In the genomic region with DNA sequence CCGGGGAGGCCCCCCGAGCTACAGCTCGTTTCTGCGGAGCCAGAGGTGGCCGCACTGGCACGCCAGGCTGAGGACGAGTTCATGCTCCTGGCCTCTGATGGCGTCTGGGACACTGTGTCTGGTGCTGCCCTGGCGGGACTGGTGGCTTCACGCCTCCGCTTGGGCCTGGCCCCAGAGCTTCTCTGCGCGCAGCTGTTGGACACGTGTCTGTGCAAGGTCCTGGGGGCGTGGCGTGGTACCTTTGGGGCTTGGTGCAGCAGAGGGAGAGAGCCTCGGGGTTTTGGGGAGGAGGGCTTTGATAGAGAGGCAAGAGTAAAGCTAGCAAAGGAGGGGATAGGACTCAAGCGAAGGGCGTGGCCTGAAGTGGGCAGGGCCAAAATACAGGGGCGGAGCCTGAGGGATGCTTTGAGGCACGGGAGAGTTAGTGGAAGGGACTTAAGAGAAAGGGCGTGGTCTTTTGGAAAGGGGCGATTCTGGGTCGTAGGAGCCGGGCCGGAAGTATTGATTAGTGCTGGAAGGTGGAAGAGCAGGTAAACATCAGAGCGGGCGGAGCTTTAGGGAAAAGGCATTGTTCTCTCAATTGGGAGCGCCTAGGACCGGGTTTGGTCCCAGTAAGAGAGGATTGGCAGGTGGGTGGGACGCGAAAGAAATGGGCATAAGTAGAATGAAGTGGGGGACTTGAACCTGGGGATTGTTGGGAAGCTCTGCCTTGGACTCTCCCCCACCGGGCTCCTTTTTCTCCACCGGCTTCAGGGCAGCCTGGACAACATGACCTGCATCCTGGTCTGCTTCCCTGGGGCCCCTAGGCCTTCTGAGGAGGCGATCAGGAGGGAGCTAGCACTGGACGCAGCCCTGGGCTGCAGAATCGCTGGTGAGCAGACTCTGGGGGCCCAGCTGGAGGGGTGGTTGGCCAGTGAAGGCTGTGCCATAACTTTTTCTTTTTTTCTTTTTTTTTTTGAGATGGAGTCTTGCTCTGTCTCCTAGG, we compare ENCODE assay signal across 8 cellular contexts. TPM values are rescaled to one million over a fixed set of nuclear protein-coding genes. Genes with fewer than 3 reads are reported as not detected.
DNase-seq lines count a peak whose midpoint lies in the region; ATAC-seq and TF ChIP-seq lines count a peak whose summit lies in the region.
"Had no signal": no experiment of that assay in that cellular context is flagged by ENCODE, and none has a peak within 500 bp of the region (broad histone marks: within the 10 kb centered on the region; RNA-seq: fewer than 3 reads in every experiment).

No MANE protein-coding gene starts in this region.

- no peaks in the 10 kb centered on the region for H3K36me3 Mint-ChIP-seq in activated B cell treated with CpG ODN at 0.5 μM for 24 hours (ENCODE audit: low read depth)
- peaks cover 6% of the 10 kb centered on the region for H3K36me3 Mint-ChIP-seq in stimulated activated memory B cell treated with anti-CD40 and anti-IgM and Interleukin-4, amounts not matched to agents 10 μg/mL and 1 μg/mL and 100 μg/mL, for 72 hours

- H3K4me1 Mint-ChIP-seq in activated B cell treated with CpG ODN at 0.5 μM for 24 hours: peaks cover 52% of the 10 kb centered on the region
- H3K4me1 Mint-ChIP-seq in stimulated activated memory B cell treated with anti-CD40 and anti-IgM and Interleukin-4, amounts not matched to agents 10 μg/mL and 1 μg/mL and 100 μg/mL, for 72 hours: peaks cover 68% of the 10 kb centered on the region

- WGBS in heart left ventricle, 4 donors: 9 to 11% (median 10%) methylated on average over 36 to 37 of the region's 37 CpGs

- in situ Hi-C loops in brain microvascular endothelial cell (cut with HindIII; ENCODE audit: low pct_ligation_motif_present, low sequenced_read_pairs): no loop called here

- H3K27ac ChIP-seq in heart left ventricle (no peak overlapping the region), brain microvascular endothelial cell (no peak overlapping the region)
- H3K27ac ChIP-seq: tibial artery, VCaP had no signal

- H3K4me1 ChIP-seq in heart left ventricle: peaks cover 7 to 62% (median 27%) of the 10 kb centered on the region in 12 donors

- peaks cover 0 to 25% (median 9%) of the 10 kb centered on the region in 9 donors for H3K27me3 ChIP-seq in heart left ventricle
- H3K27me3 ChIP-seq in brain microvascular endothelial cell (replicated peaks): no peaks in the 10 kb centered on the region

- H3K4me3 ChIP-seq in HFF-Myc (replicated peaks; ENCODE audit: low read depth, low read length) (peak overlapping the region; percentile 38), heart left ventricle (peak overlapping the region in 8 of 12 donors; percentile 7 to 51 (median 20)), brain microvascular endothelial cell (ENCODE audit: low read depth, low read length) (no peak overlapping the region)

- intact Hi-C loops in activated B cell treated with CpG ODN at 0.5 μM for 24 hours (cut with micrococcal nuclease) (loop anchor here (5.0 kb wide), 1 partner anchor 422 kb away; the partner anchor contains the start of genes GEMIN7 and ZNF296), heart left ventricle (cut with DNase I) (loop anchor here in 2 of 10 donors (10.0 kb wide), 1 partner anchor 145 kb away; no protein-coding TSS in a partner anchor)

- H3K27ac Mint-ChIP-seq in activated B cell treated with CpG ODN at 0.5 μM for 24 hours: peak overlapping the region; percentile 50
- no peak overlapping the region for H3K27ac Mint-ChIP-seq in stimulated activated memory B cell treated with anti-CD40 and anti-IgM and Interleukin-4, amounts not matched to agents 10 μg/mL and 1 μg/mL and 100 μg/mL, for 72 hours

- H3K9me3 ChIP-seq in heart left ventricle: no peaks in the 10 kb centered on the region
- H3K9me3 ChIP-seq: tibial artery had no signal

- H3K9me3 Mint-ChIP-seq in activated B cell treated with CpG ODN at 0.5 μM for 24 hours: no peaks in the 10 kb centered on the region
- H3K9me3 Mint-ChIP-seq in stimulated activated memory B cell treated with anti-CD40 and anti-IgM and Interleukin-4, amounts not matched to agents 10 μg/mL and 1 μg/mL and 100 μg/mL, for 72 hours: peaks cover 4% of the 10 kb centered on the region

- TF ChIP-seq CTCF in HFF-Myc (IDR thresholded peaks at IDR 0.05; ENCODE audit: low read depth, low read length, missing control alignments): no peak
- TF ChIP-seq CTCF in activated B cell treated with CpG ODN at 0.5 μM for 24 hours (IDR thresholded peaks at IDR 0.05): no peak
- TF ChIP-seq CTCF in heart left ventricle (IDR thresholded peaks at IDR 0.05): no peak
- TF ChIP-seq CTCF in brain microvascular endothelial cell (IDR thresholded peaks at IDR 0.05; ENCODE audit: low read depth, low read length, missing control alignments): no peak

- H3K4me3 Mint-ChIP-seq in activated B cell treated with CpG ODN at 0.5 μM for 24 hours: peak overlapping the region; percentile 42
- H3K4me3 Mint-ChIP-seq in stimulated activated memory B cell treated with anti-CD40 and anti-IgM and Interleukin-4, amounts not matched to agents 10 μg/mL and 1 μg/mL and 100 μg/mL, for 72 hours: peak overlapping the region; percentile 78

- POLR2A ChIA-PET in activated B cell treated with CpG ODN at 0.5 μM for 24 hours (lab: Charles Lee): interaction anchor here (0.6 to 2.2 kb wide), 7 partner anchors 9 to 538 kb away, joined by 3 to 11 read pairs (median 3); no protein-coding TSS in a partner anchor

- peaks cover 5% of the 10 kb centered on the region for H3K27me3 Mint-ChIP-seq in activated B cell treated with CpG ODN at 0.5 μM for 24 hours
- peaks cover 14% of the 10 kb centered on the region for H3K27me3 Mint-ChIP-seq in stimulated activated memory B cell treated with anti-CD40 and anti-IgM and Interleukin-4, amounts not matched to agents 10 μg/mL and 1 μg/mL and 100 μg/mL, for 72 hours

- ATAC-seq in activated B cell treated with CpG ODN at 0.5 μM for 24 hours (ENCODE audit: low read depth) (peak; percentile 20), heart left ventricle (peak in 2 of 4 donors; percentile 4 to 5), GM18519 (IDR thresholded peaks at IDR 0.05; ENCODE audit: low FRiP score, unreplicated experiment) (no peak)
- ATAC-seq in stimulated activated memory B cell treated with anti-CD40 and anti-IgM and Interleukin-4, amounts not matched to agents 10 μg/mL and 1 μg/mL and 100 μg/mL, for 72 hours: peak; percentile 3

- no peak for TF ChIP-seq POLR2A in heart left ventricle (IDR thresholded peaks at IDR 0.05)

- H3K36me3 ChIP-seq in heart left ventricle (no peaks in the 10 kb centered on the region), brain microvascular endothelial cell (replicated peaks) (no peaks in the 10 kb centered on the region)
- H3K36me3 ChIP-seq: tibial artery had no signal

- DNase-seq in HFF-Myc (ENCODE audit: extremely low read depth, low read depth) (no peak), activated B cell treated with CpG ODN at 0.5 μM for 24 hours (no peak), heart left ventricle (no peak), brain microvascular endothelial cell (no peak)

- CTCF ChIA-PET in activated B cell treated with CpG ODN at 0.5 μM for 24 hours (lab: Charles Lee): interaction anchor here (0.6 to 1.3 kb wide), 7 partner anchors 11 to 143 kb away, joined by 3 to 5 read pairs (median 4); no protein-coding TSS in a partner anchor

RNA-seq across cellular contexts. Expression of gene PPM1N, which starts 1.2 kb away (rescaled TPM):
- total RNA-seq in activated B cell treated with CpG ODN at 0.5 μM for 24 hours: 0.80 and 1.4 TPM in 2 replicates
- total RNA-seq in heart left ventricle: 1 to 10 TPM in 1 of 9 donors, under 1 TPM in 3, not detected in 5; 0.56 to 2.7 (median 0.65) TPM
- under 1 TPM; 0.23 to 0.78 TPM for polyA plus RNA-seq in heart left ventricle

RNA-seq across cellular contexts. Expression of gene RTN2, which starts 2.6 kb away (rescaled TPM):
- 1.2 and 1.5 TPM in 2 replicates for total RNA-seq in activated B cell treated with CpG ODN at 0.5 μM for 24 hours
- total RNA-seq in heart left ventricle: 10 to 100 TPM; 12.9 to 33.0 (median 26.9) TPM
- 10 to 100 TPM; 12.1 to 14.2 TPM for polyA plus RNA-seq in heart left ventricle

RNA-seq across cellular contexts. Expression of gene VASP, which starts 7.8 kb away (rescaled TPM):
- 294 and 300 TPM in 2 replicates for total RNA-seq in activated B cell treated with CpG ODN at 0.5 μM for 24 hours
- 100 to 1,000 TPM in 1 of 9 donors, 10 to 100 TPM in 8; 31.2 to 106 (median 46.8) TPM for total RNA-seq in heart left ventricle
- 10 to 100 TPM; 50.9 to 74.9 TPM for polyA plus RNA-seq in heart left ventricle

RNA-seq across cellular contexts. Expression of gene FOSB, which starts 31.7 kb away (rescaled TPM):
- total RNA-seq in activated B cell treated with CpG ODN at 0.5 μM for 24 hours (16.8 and 20.4 TPM in 2 replicates), heart left ventricle (100 to 1,000 TPM in 1 of 9 donors, 10 to 100 TPM in 1, 1 to 10 TPM in 4, under 1 TPM in 3; 0.23 to 107 (median 1.1) TPM)
- polyA plus RNA-seq in heart left ventricle: 1 to 10 TPM; 1.4 to 8.0 TPM
